Comparison of ENCODE assay signal across 9 cellular contexts in the genomic region with DNA sequence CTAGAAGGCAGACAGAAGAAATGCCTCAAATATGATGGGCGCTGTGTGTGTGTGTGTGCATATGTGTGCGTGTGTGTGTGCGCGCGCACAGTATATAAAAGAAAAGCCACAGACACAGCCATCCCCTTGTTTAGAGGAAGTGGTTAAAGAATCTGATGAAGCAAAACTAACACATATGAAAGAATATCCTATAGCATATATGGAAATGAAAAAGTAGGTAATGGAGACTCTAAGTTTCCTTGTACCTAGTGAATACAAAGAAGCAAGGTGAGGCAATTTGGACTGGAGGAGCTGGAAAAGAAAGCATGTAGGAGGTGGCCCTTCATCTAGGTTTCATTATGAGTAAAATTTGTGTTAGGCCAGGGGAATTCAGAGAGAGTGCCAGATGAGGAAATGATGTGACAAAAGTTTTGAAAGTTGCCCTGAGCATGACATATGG. TPM values are rescaled to one million over a fixed set of nuclear protein-coding genes. Genes with fewer than 3 reads are reported as not detected.
DNase-seq lines count a peak whose midpoint lies in the region; ATAC-seq, FAIRE-seq and TF ChIP-seq lines count a peak whose summit lies in the region.
"Had no signal": no experiment of that assay in that cellular context is flagged by ENCODE, and none has a peak within 500 bp of the region (broad histone marks: within the 10 kb centered on the region; RNA-seq: fewer than 3 reads in every experiment).

No MANE protein-coding gene starts in this region.

- H3K4me3 Mint-ChIP-seq in activated naive CD4-positive, alpha-beta T cell treated with anti-CD3 and anti-CD28 coated beads, Interleukin-2, amount 10 ng/mL, durations not matched to agents 7 days and 5 days = no peak overlapping the region

- CTCF ChIA-PET in activated naive CD4-positive, alpha-beta T cell treated with anti-CD3 and anti-CD28 coated beads, Interleukin-2, amount 10 ng/mL, durations not matched to agents 7 days and 5 days (lab: Charles Lee) = interaction anchor here (1.3 kb wide), 1 partner anchor 200 kb away, joined by 3 read pairs; no protein-coding TSS in a partner anchor

- no peak for TF ChIP-seq POLR2A in GM12891 (IDR thresholded peaks at IDR 0.05; ENCODE audit: low read depth, low read length)

- H3K27ac Mint-ChIP-seq in activated naive CD4-positive, alpha-beta T cell treated with anti-CD3 and anti-CD28 coated beads, Interleukin-2, amount 10 ng/mL, durations not matched to agents 7 days and 5 days = no peak overlapping the region

- ATAC-seq in GM21447 (IDR thresholded peaks at IDR 0.05; ENCODE audit: unreplicated experiment) (peak; percentile 75), HG03460 (IDR thresholded peaks at IDR 0.05; ENCODE audit: unreplicated experiment) (peak; percentile 80), esophagus mucosa (no peak)

- DNase-seq in GM12891 (ENCODE audit: insufficient read length, low spot score) (no peak), hippocampal formation (lab: John Stamatoyannopoulos, UW) (no peak), NCI-H187 (lab: John Stamatoyannopoulos, UW) (no peak), anterior cingulate cortex (lab: John Stamatoyannopoulos, UW) (no peak)
- peak; percentile 62 for DNase-seq in activated naive CD4-positive, alpha-beta T cell treated with anti-CD3 and anti-CD28 coated beads, Interleukin-2, amount 10 ng/mL, durations not matched to agents 7 days and 5 days
- DNase-seq: NCI-H2171 had no signal

- no peaks in the 10 kb centered on the region for H3K9me3 Mint-ChIP-seq in activated naive CD4-positive, alpha-beta T cell treated with anti-CD3 and anti-CD28 coated beads, Interleukin-2, amount 10 ng/mL, durations not matched to agents 7 days and 5 days

- H3K27me3 Mint-ChIP-seq in activated naive CD4-positive, alpha-beta T cell treated with anti-CD3 and anti-CD28 coated beads, Interleukin-2, amount 10 ng/mL, durations not matched to agents 7 days and 5 days = no peaks in the 10 kb centered on the region

- FAIRE-seq in GM12891 (lab: Jason Lieb, UNC) = peak; percentile 61

- H3K4me1 Mint-ChIP-seq in activated naive CD4-positive, alpha-beta T cell treated with anti-CD3 and anti-CD28 coated beads, Interleukin-2, amount 10 ng/mL, durations not matched to agents 7 days and 5 days = no peaks in the 10 kb centered on the region

- peaks cover 19% of the 10 kb centered on the region for H3K36me3 Mint-ChIP-seq in activated naive CD4-positive, alpha-beta T cell treated with anti-CD3 and anti-CD28 coated beads, Interleukin-2, amount 10 ng/mL, durations not matched to agents 7 days and 5 days

TF ChIP-seq in GM12891, 5 proteins besides CTCF, POLR2A, EP300 and RAD21:
- peak; percentile 55; the same call in 1 of the 2 replicates for TF ChIP-seq SPI1 (IDR thresholded peaks at IDR 0.05; ENCODE audit: low read depth, low read length)
- TF ChIP-seq POU2F2 (IDR thresholded peaks at IDR 0.05; ENCODE audit: low read depth, low read length) = no peak

RNA-seq across cellular contexts. Expression of gene MCF2, which starts 58.6 kb away (rescaled TPM):
- polyA plus RNA-seq in GM12891 (2012; ENCODE audit: low read depth, missing spikeins) = 0.19 TPM
- total RNA-seq in esophagus mucosa = not detected
